ENCODE assay signal across 8 cellular contexts in genomic region chr11:47234669-47235075, GRCh38. TPM values are rescaled to one million over a fixed set of nuclear protein-coding genes. Genes with fewer than 3 reads are reported as not detected.
DNase-seq lines count a peak whose midpoint lies in the region; ATAC-seq and TF ChIP-seq lines count a peak whose summit lies in the region.

No MANE protein-coding gene starts in this region.

- H3K27me3 ChIP-seq in upper lobe of left lung, result no peaks in the 10 kb centered on the region

- H3K4me1 Mint-ChIP-seq in stimulated activated memory B cell treated with anti-CD40 and anti-IgM and Interleukin-4, amounts not matched to agents 10 μg/mL and 1 μg/mL and 100 μg/mL, for 72 hours, result no peaks in the 10 kb centered on the region

- no peak overlapping the region for H3K4me3 Mint-ChIP-seq in stimulated activated memory B cell treated with anti-CD40 and anti-IgM and Interleukin-4, amounts not matched to agents 10 μg/mL and 1 μg/mL and 100 μg/mL, for 72 hours

- no peaks in the 10 kb centered on the region for H3K4me1 ChIP-seq in upper lobe of left lung

- H3K36me3 Mint-ChIP-seq in stimulated activated memory B cell treated with anti-CD40 and anti-IgM and Interleukin-4, amounts not matched to agents 10 μg/mL and 1 μg/mL and 100 μg/mL, for 72 hours, result peaks cover 48% of the 10 kb centered on the region

- TF ChIP-seq CTCF in upper lobe of left lung (IDR thresholded peaks at IDR 0.05), result no peak

- intact Hi-C loops in left colon (cut with DNase I, micrococcal nuclease), result no loop called here

- H3K9me3 ChIP-seq in upper lobe of left lung, result no peaks in the 10 kb centered on the region

- no peaks in the 10 kb centered on the region for H3K27me3 Mint-ChIP-seq in stimulated activated memory B cell treated with anti-CD40 and anti-IgM and Interleukin-4, amounts not matched to agents 10 μg/mL and 1 μg/mL and 100 μg/mL, for 72 hours

- H3K27ac Mint-ChIP-seq in stimulated activated memory B cell treated with anti-CD40 and anti-IgM and Interleukin-4, amounts not matched to agents 10 μg/mL and 1 μg/mL and 100 μg/mL, for 72 hours, result no peak overlapping the region

- no peak overlapping the region for H3K27ac ChIP-seq in upper lobe of left lung

- DNase-seq in activated CD8-positive, alpha-beta memory T cell treated with anti-CD3 and anti-CD28 coated beads for 1 hour (ENCODE audit: extremely low read depth in 1 of 2, low read depth in 1 of 2), result peak; percentile 28 to 57
- DNase-seq in activated CD8-positive, alpha-beta memory T cell treated with anti-CD3 and anti-CD28 coated beads, Interleukin-2, amount 50 U/mL, for 48 hours, result no peak
- DNase-seq in activated naive CD4-positive, alpha-beta T cell treated with Interleukin-2 at 50 U/mL for 16 hours, result peak; percentile 52
- peak; percentile 52 to 56 for DNase-seq in left colon
- DNase-seq in upper lobe of left lung, result peak in 1 of 2 donors; percentile 62
- no peak for DNase-seq in HUDEP-2 (lab: John Stamatoyannopoulos, UW; ENCODE audit: unreplicated experiment in 76 of 76)

- peak overlapping the region in 3 of 4 donors; percentile 7 to 34 (median 19) for H3K4me3 ChIP-seq in upper lobe of left lung

- H3K36me3 ChIP-seq in upper lobe of left lung, result peaks cover 8 to 27% (median 17%) of the 10 kb centered on the region in 4 donors

- no peak for TF ChIP-seq POLR2A in upper lobe of left lung (IDR thresholded peaks at IDR 0.05)

- WGBS in upper lobe of left lung, 2 donors, result 43 to 57% methylated on average over 11 to 12 of the region's 12 CpGs

- no peaks in the 10 kb centered on the region for H3K9me3 Mint-ChIP-seq in stimulated activated memory B cell treated with anti-CD40 and anti-IgM and Interleukin-4, amounts not matched to agents 10 μg/mL and 1 μg/mL and 100 μg/mL, for 72 hours

- no peak for TF ChIP-seq EP300 in upper lobe of left lung (IDR thresholded peaks at IDR 0.05)

- ATAC-seq in left colon (peak; percentile 66), upper lobe of left lung (ENCODE audit: low FRiP score in 2 of 2) (peak; percentile 56), GM21825 (IDR thresholded peaks at IDR 0.05; ENCODE audit: unreplicated experiment) (no peak)
- ATAC-seq in stimulated activated memory B cell treated with anti-CD40 and anti-IgM and Interleukin-4, amounts not matched to agents 10 μg/mL and 1 μg/mL and 100 μg/mL, for 72 hours, result no peak

RNA-seq across cellular contexts. Expression of gene ACP2, which starts 13.9 kb away (rescaled TPM):
- 10 to 100 TPM; 47.8 to 53.5 TPM for total RNA-seq in left colon
- 10 to 100 TPM; 37.0 to 78.6 (median 46.5) TPM for total RNA-seq in upper lobe of left lung

RNA-seq across cellular contexts. Expression of gene DDB2, which starts 19.9 kb away (rescaled TPM):
- total RNA-seq in left colon (10 to 100 TPM; 24.7 to 37.7 TPM), upper lobe of left lung (100 to 1,000 TPM in 1 of 6 donors, 10 to 100 TPM in 5; 18.2 to 107 (median 47.1) TPM)

RNA-seq across cellular contexts. Expression of gene NR1H3, which starts 23.1 kb away (rescaled TPM):
- 10 to 100 TPM; 52.1 to 58.2 TPM for total RNA-seq in left colon
- 100 to 1,000 TPM in 2 of 6 donors, 10 to 100 TPM in 4; 37.3 to 367 (median 49.2) TPM for total RNA-seq in upper lobe of left lung

RNA-seq across cellular contexts. Expression of gene MADD, which starts 35.3 kb away (rescaled TPM):
- 10 to 100 TPM; 50.8 to 61.6 TPM for total RNA-seq in left colon
- 100 to 1,000 TPM in 1 of 6 donors, 10 to 100 TPM in 5; 39.6 to 129 (median 47.9) TPM for total RNA-seq in upper lobe of left lung

RNA-seq across cellular contexts. Expression of gene PACSIN3, which starts 48.4 kb away (rescaled TPM):
- 1 to 10 TPM; 2.2 to 7.1 TPM for total RNA-seq in left colon
- 10 to 100 TPM; 26.8 to 97.4 (median 52.8) TPM for total RNA-seq in upper lobe of left lung

Comparison
In these comparisons a context has a peak if more than half of its experiments do, and no peak if none do; other contexts are left out.
1. DNase-seq: peak in activated CD8-positive, alpha-beta memory T cell treated with anti-CD3 and anti-CD28 coated beads for 1 hour (2 of 2), activated naive CD4-positive, alpha-beta T cell treated with Interleukin-2 at 50 U/mL for 16 hours (single experiment) and left colon (2 of 2); none in activated CD8-positive, alpha-beta memory T cell treated with anti-CD3 and anti-CD28 coated beads, Interleukin-2, amount 50 U/mL, for 48 hours (single experiment) and HUDEP-2 (0 of 76).
2. ATAC-seq: peak in left colon (single experiment) and upper lobe of left lung (2 of 2); none in GM21825 (single experiment) and stimulated activated memory B cell treated with anti-CD40 and anti-IgM and Interleukin-4, amounts not matched to agents 10 μg/mL and 1 μg/mL and 100 μg/mL, for 72 hours (single experiment).